In genomic region chr1:15313012-15313411, GRCh38 we compare ENCODE assay signal across 17 cellular contexts.
A peak's percentile ranks its signal among the peaks of the same experiment; 100 is the strongest.
DNase-seq lines count a peak whose midpoint lies in the region; ATAC-seq, FAIRE-seq and TF ChIP-seq lines count a peak whose summit lies in the region.
"Had no signal": no experiment of that assay in that cellular context is flagged by ENCODE, and none has a peak within 500 bp of the region (broad histone marks: within the 10 kb centered on the region; RNA-seq: fewer than 3 reads in every experiment).

No MANE protein-coding gene starts in this region.

- SMC1A ChIA-PET in GM12878 (lab: Charles Lee; ENCODE audit: uncharacterized antibody, unreplicated experiment), result no interaction called here

- no peak overlapping the region for H2AK5ac ChIP-seq in neuronal stem cell (ENCODE audit: low read depth, low read length)

- in situ Hi-C loops in HepG2 (cut with HindIII; ENCODE audit: extremely low pct_ligation_motif_present, low pct_unique_long_range_greater_than_20kb), result loop anchor here (5.0 kb wide), 1 partner anchor 111 kb away; no protein-coding TSS in a partner anchor
- in situ Hi-C loops in GM12878 (cut with MboI), result no loop called here

- TF ChIP-seq RAD21 in HepG2 (CRISPR knock-in tag; IDR thresholded peaks at IDR 0.05), result no peak
- TF ChIP-seq RAD21 in GM12878 (IDR thresholded peaks at IDR 0.05; ENCODE audit: insufficient read depth, low read depth, low read length), result no peak

- no peak overlapping the region for H3K14ac ChIP-seq in neuronal stem cell (ENCODE audit: low read length)

- H3K4me2 ChIP-seq in HepG2 (ENCODE audit: low read depth, low read length), result no peak overlapping the region
- H3K4me2 ChIP-seq in GM12878 (ENCODE audit: control insufficient read depth, insufficient read depth), result no peak overlapping the region
- no peak overlapping the region for H3K4me2 ChIP-seq in neuronal stem cell (ENCODE audit: insufficient read depth, low read length, poor library complexity, severe bottlenecking)

- H3K27me3 ChIP-seq in HepG2 (ENCODE audit: control insufficient read depth in 1 of 2, insufficient read depth in 2 of 2, low read length in 2 of 2), result peaks cover 3 to 19% of the 10 kb centered on the region in 2 experiments; a peak in 3 of 5 replicates
- no peaks in the 10 kb centered on the region for H3K27me3 ChIP-seq in right lobe of liver
- H3K27me3 ChIP-seq in GM12878 (replicated peaks in 1 of 2; ENCODE audit: control insufficient read depth in 2 of 2, insufficient read depth in 2 of 2, low read length in 1 of 2), result peaks cover 0 to 2% of the 10 kb centered on the region in 2 experiments; a peak in 3 of 4 replicates
- peaks cover 0 to 6% (median 0%) of the 10 kb centered on the region in 3 experiments for H3K27me3 ChIP-seq in neuronal stem cell (ENCODE audit: control insufficient read depth in 3 of 3, insufficient read depth in 3 of 3, low read depth in 1 of 3, low read length in 3 of 3)
- no peaks in the 10 kb centered on the region for H3K27me3 ChIP-seq in MG63

- H2BK15ac ChIP-seq in neuronal stem cell (ENCODE audit: low read length), result no peak overlapping the region

- no peak overlapping the region for H4K8ac ChIP-seq in neuronal stem cell (ENCODE audit: low read depth, low read length)

- ATAC-seq in HepG2, result no peak
- ATAC-seq in right lobe of liver, result no peak
- ATAC-seq in GM12878, result no peak

- H2AFZ ChIP-seq in HepG2 (ENCODE audit: low read length) (no peak overlapping the region), GM12878 (ENCODE audit: control insufficient read depth, low read depth, low read length) (no peak overlapping the region), neuronal stem cell (ENCODE audit: low read length) (peak overlapping the region; percentile 1)

- no TSS peak for BruUV-seq in HepG2 (replicated peaks; lab: Mats Ljungman, UMichigan)
- no TSS peak for BruUV-seq in GM12878 (replicated peaks; lab: Mats Ljungman, UMichigan)

- DNase-seq in HepG2 (ENCODE audit: low spot score) (no peak), right lobe of liver (no peak), GM12878 (ENCODE audit: low read depth, low spot score) (no peak), neuronal stem cell (ENCODE audit: low spot score) (no peak), MG63 (no peak)
- DNase-seq in stimulated activated CD8-positive, alpha-beta memory T cell treated with anti-CD3 and anti-CD28 coated beads, Interleukin-4, amount 100 ng/mL, for 48 hours, result no peak
- DNase-seq: C1 segment of cervical spinal cord; Calu3; CD4-positive, alpha-beta memory T cell; COR-L47; DMS53; DMS79 treated with DMSO at 0.1 percent for 48 hours; GF-D8; GOT3; HCEC 1CT had no signal

- H4K20me1 ChIP-seq in HepG2 (ENCODE audit: insufficient read depth, low read length) (no peaks in the 10 kb centered on the region), GM12878 (ENCODE audit: control insufficient read depth, insufficient read depth) (no peaks in the 10 kb centered on the region; the same call in 1 of the 2 replicates)

- H3K4me3 ChIP-seq in HepG2 (replicated peaks in 1 of 3; ENCODE audit: insufficient read depth in 1 of 3, low read depth in 2 of 3, low read length in 3 of 3) (no peak overlapping the region), right lobe of liver (no peak overlapping the region), GM12878 (no peak overlapping the region), neuronal stem cell (ENCODE audit: low read length in 2 of 2) (no peak overlapping the region), MG63 (no peak overlapping the region)

- TF ChIP-seq CTCF in HepG2 (CRISPR knock-in tag; IDR thresholded peaks at IDR 0.05) (no peak), right lobe of liver (IDR thresholded peaks at IDR 0.05) (no peak), GM12878 (IDR thresholded peaks at IDR 0.05 in 2 of 3, conservative IDR thresholded peaks at IDR 0.05 in 1 of 3; ENCODE audit: control insufficient read depth in 2 of 3, extremely low read depth in 1 of 3, insufficient read depth in 1 of 3, low read depth in 3 of 3, low read length in 3 of 3) (no peak)

- POLR2A ChIA-PET in HepG2 (lab: Yijun Ruan, JAX), result no interaction called here
- POLR2A ChIA-PET in GM12878 (lab: Charles Lee), result no interaction called here

- no peak overlapping the region for H3K23ac ChIP-seq in neuronal stem cell (ENCODE audit: low read depth, low read length, poor library complexity)

- TF ChIP-seq EP300 in HepG2 (IDR thresholded peaks at IDR 0.05; ENCODE audit: low read depth in 2 of 2, low read length in 2 of 2) (no peak), HepG2 (CRISPR knock-in tag; IDR thresholded peaks at IDR 0.05; ENCODE audit: borderline replicate concordance) (no peak), GM12878 (IDR thresholded peaks at IDR 0.05; ENCODE audit: borderline replicate concordance in 1 of 2, control insufficient read depth in 1 of 2, low read depth in 2 of 2, low read length in 2 of 2) (no peak)

- H3K36me3 ChIP-seq in HepG2 (replicated peaks in 1 of 2; ENCODE audit: control insufficient read depth in 1 of 2, insufficient read depth in 2 of 2, low read length in 2 of 2), result no peaks in the 10 kb centered on the region
- no peaks in the 10 kb centered on the region for H3K36me3 ChIP-seq in right lobe of liver
- H3K36me3 ChIP-seq in GM12878 (ENCODE audit: control insufficient read depth in 2 of 2, insufficient read depth in 2 of 2, low read length in 1 of 2), result no peaks in the 10 kb centered on the region
- no peaks in the 10 kb centered on the region for H3K36me3 ChIP-seq in neuronal stem cell (replicated peaks in 1 of 2; ENCODE audit: control insufficient read depth in 2 of 2, insufficient read depth in 2 of 2, low read length in 2 of 2)
- no peaks in the 10 kb centered on the region for H3K36me3 ChIP-seq in MG63

- RAD21 ChIA-PET in GM12878 (lab: Charles Lee; ENCODE audit: unreplicated experiment), result no interaction called here

- no peak overlapping the region for H2BK12ac ChIP-seq in neuronal stem cell (ENCODE audit: low read length)

- H3K4me1 ChIP-seq in HepG2 (ENCODE audit: insufficient read depth, low read length) (peaks cover 24% of the 10 kb centered on the region), right lobe of liver (peaks cover 0 to 11% (median 3%) of the 10 kb centered on the region in 4 donors), GM12878 (ENCODE audit: control insufficient read depth, insufficient read depth, low read length) (no peaks in the 10 kb centered on the region), neuronal stem cell (ENCODE audit: control insufficient read depth in 2 of 2, insufficient read depth in 1 of 2, low read depth in 1 of 2, low read length in 2 of 2) (peaks cover 0 to 12% of the 10 kb centered on the region in 2 donors)

- intact Hi-C loops in HepG2 (cut with micrococcal nuclease; ENCODE audit: unreplicated experiment), result no loop called here
- intact Hi-C loops in right lobe of liver (cut with DNase I), result no loop called here
- intact Hi-C loops in GM12878 (cut with micrococcal nuclease; ENCODE audit: unreplicated experiment), result no loop called here

- 37% methylated on average over 6 of the region's 6 CpGs for WGBS in HepG2 (ENCODE audit: low lambda C conversion rate)
- 74% methylated on average over 6 of the region's 6 CpGs for WGBS in right lobe of liver (ENCODE audit: insufficient coverage, low coverage, low lambda C conversion rate, missing lambda C conversion rate)
- 50% methylated on average over 6 of the region's 6 CpGs for WGBS in GM12878 (ENCODE audit: insufficient coverage, insufficient replicate concordance, low lambda C conversion rate, missing lambda C conversion rate)
- WGBS in neuronal stem cell (ENCODE audit: extremely low coverage in 2 of 2, insufficient read length in 2 of 2, insufficient replicate concordance in 1 of 2), 2 donors, result no CpG with 5 or more reads among the region's 6 CpGs

- H3K27ac ChIP-seq in HepG2 (ENCODE audit: extremely low read length, insufficient read depth, low read length) (no peak overlapping the region), right lobe of liver (no peak overlapping the region), GM12878 (ENCODE audit: control insufficient read depth, insufficient read depth) (no peak overlapping the region), neuronal stem cell (replicated peaks; ENCODE audit: low read length) (no peak overlapping the region)

- H3K9me3 ChIP-seq in HepG2 (ENCODE audit: low read length), result no peaks in the 10 kb centered on the region
- no peaks in the 10 kb centered on the region for H3K9me3 ChIP-seq in right lobe of liver
- no peaks in the 10 kb centered on the region for H3K9me3 ChIP-seq in GM12878 (replicated peaks; ENCODE audit: control insufficient read depth, insufficient read depth, low read length)
- H3K9me3 ChIP-seq in neuronal stem cell (replicated peaks in 1 of 2; ENCODE audit: control insufficient read depth in 2 of 2, insufficient read depth in 1 of 2, low read depth in 1 of 2, low read length in 2 of 2), result no peaks in the 10 kb centered on the region
- H3K9me3 ChIP-seq in MG63, result peaks cover 3% of the 10 kb centered on the region

- H4K91ac ChIP-seq in neuronal stem cell (ENCODE audit: low read depth, low read length, poor library complexity), result no peak overlapping the region

- FAIRE-seq in HepG2 (lab: Jason Lieb, UNC) (no peak), GM12878 (lab: Jason Lieb, UNC) (no peak)
- FAIRE-seq: GM12892, H54 had no signal

- no peaks in the 10 kb centered on the region for H3K79me2 ChIP-seq in HepG2 (ENCODE audit: insufficient read depth, low read length)
- H3K79me2 ChIP-seq in GM12878 (ENCODE audit: control insufficient read depth, insufficient read depth, low read length), result no peaks in the 10 kb centered on the region

- no peak for TF ChIP-seq POLR2A in HepG2 (IDR thresholded peaks at IDR 0.05; ENCODE audit: insufficient read depth in 1 of 2, low read depth in 2 of 2, low read length in 2 of 2)
- TF ChIP-seq POLR2A in right lobe of liver (IDR thresholded peaks at IDR 0.05), result no peak
- no peak for TF ChIP-seq POLR2A in GM12878 (IDR thresholded peaks at IDR 0.05; ENCODE audit: low read depth, low read length)

- CTCF ChIA-PET in HepG2 (lab: Yijun Ruan, JAX; ENCODE audit: low intra/inter-chr PET ratio, low total read pairs), result no interaction called here
- CTCF ChIA-PET in GM12878 (lab: Yijun Ruan, JAX), result interaction anchor here (1.1 to 1.2 kb wide), 2 partner anchors 11 to 123 kb away, joined by 3 read pairs; no protein-coding TSS in a partner anchor

- H2BK5ac ChIP-seq in neuronal stem cell (ENCODE audit: low read length), result no peak overlapping the region

- H3K18ac ChIP-seq in neuronal stem cell (ENCODE audit: low read length), result no peak overlapping the region

- H2BK120ac ChIP-seq in neuronal stem cell (ENCODE audit: low read depth, low read length), result no peak overlapping the region

- no peak overlapping the region for H3K4ac ChIP-seq in neuronal stem cell (ENCODE audit: low read length)

- no peak overlapping the region for H3K9ac ChIP-seq in HepG2 (ENCODE audit: insufficient read depth, low read depth, low read length)
- no peak overlapping the region for H3K9ac ChIP-seq in GM12878 (ENCODE audit: control insufficient read depth, insufficient read depth, low read length)
- H3K9ac ChIP-seq in neuronal stem cell (ENCODE audit: low read depth, low read length, poor library complexity), result no peak overlapping the region

- H3K79me1 ChIP-seq in neuronal stem cell (ENCODE audit: low read depth, low read length), result no peaks in the 10 kb centered on the region

TF ChIP-seq in HepG2, 621 proteins besides CTCF, POLR2A, EP300 and RAD21 (continues in another document):
- TF ChIP-seq RAD51 (IDR thresholded peaks at IDR 0.05; ENCODE audit: borderline replicate concordance), result peak; percentile 68; the same call in 1 of the 2 replicates

Comparison
In these comparisons a context has a peak if more than half of its experiments do, and no peak if none do; other contexts are left out.
1. Of the 75 proteins assayed by ChIP-seq in both HepG2 and GM12878: peak only in HepG2: RAD51; only in GM12878: BCL3; in both: none; in neither: 72; mixed calls (peak in some experiments, not most) for 1.